Comparison of ENCODE assay signal across 8 cellular contexts in genomic region chr2:70248810-70249438, GRCh38. TPM values are rescaled to one million over a fixed set of nuclear protein-coding genes. Genes with fewer than 3 reads are reported as not detected.
DNase-seq lines count a peak whose midpoint lies in the region; ATAC-seq and TF ChIP-seq lines count a peak whose summit lies in the region.

No MANE protein-coding gene starts in this region.

- TF ChIP-seq CTCF in ascending aorta (IDR thresholded peaks at IDR 0.05) = no peak

- peak; percentile 46 for ATAC-seq in HG02571 (IDR thresholded peaks at IDR 0.05; ENCODE audit: unreplicated experiment)

- H3K27me3 ChIP-seq in ascending aorta (no peaks in the 10 kb centered on the region), skeletal muscle tissue (ENCODE audit: control insufficient read depth in 3 of 3, insufficient read depth in 3 of 3, low read length in 3 of 3) (no peaks in the 10 kb centered on the region)

- peak overlapping the region; percentile 69 to 70 for H3K4me3 ChIP-seq in ascending aorta
- H3K4me3 ChIP-seq in iPS-18c (ENCODE audit: insufficient read depth, low read depth, low read length) = peak overlapping the region; percentile 69; the same call in 1 of the 2 replicates
- peak overlapping the region; percentile 99 to 100 (median 100) for H3K4me3 ChIP-seq in skeletal muscle tissue (ENCODE audit: low read length in 3 of 3)

- intact Hi-C loops in ascending aorta (cut with DNase I) = loop anchor here (1.0 to 5.0 kb wide), 6 partner anchors 9 to 728 kb away; partner anchors contain the start of genes ANKRD53, C2orf42, FAM136A and PCBP1

- H3K36me3 ChIP-seq in ES-I3 (ENCODE audit: insufficient read depth, low read length) (no peaks in the 10 kb centered on the region), ascending aorta (no peaks in the 10 kb centered on the region), skeletal muscle tissue (ENCODE audit: control insufficient read depth in 3 of 3, insufficient read depth in 3 of 3, low read length in 3 of 3) (no peaks in the 10 kb centered on the region)

- DNase-seq in NCI-H1105 (lab: John Stamatoyannopoulos, UW) (peak; percentile 87), T-helper 2 cell (peak in 3 of 5 experiments; percentile 68 to 87 (median 81)), ascending aorta (ENCODE audit: low spot score in 2 of 2) (peak; percentile 64 to 94), AG08396 (ENCODE audit: low spot score) (no peak)

- H3K9me3 ChIP-seq in ES-I3 (ENCODE audit: control insufficient read depth, insufficient read depth, low read length) (no peaks in the 10 kb centered on the region), ascending aorta (no peaks in the 10 kb centered on the region), iPS-18c (ENCODE audit: control insufficient read depth, insufficient read depth, low read length) (no peaks in the 10 kb centered on the region), skeletal muscle tissue (ENCODE audit: control insufficient read depth in 3 of 3, low read length in 3 of 3) (no peaks in the 10 kb centered on the region)

- H3K9ac ChIP-seq in ES-I3 (ENCODE audit: low read depth, low read length) = peak overlapping the region; percentile 100
- H3K9ac ChIP-seq in skeletal muscle tissue (ENCODE audit: low read depth in 1 of 3, low read length in 3 of 3) = peak overlapping the region; percentile 98 to 99 (median 99)

- H3K27ac ChIP-seq in ascending aorta (peak overlapping the region; percentile 87 to 88), skeletal muscle tissue (ENCODE audit: low read depth, low read length) (peak overlapping the region; percentile 96)

- H3K4me1 ChIP-seq in ES-I3 (ENCODE audit: insufficient read depth, low read length) (peaks cover 9% of the 10 kb centered on the region), ascending aorta (peaks cover 0 to 9% of the 10 kb centered on the region in 2 donors), skeletal muscle tissue (ENCODE audit: control insufficient read depth in 3 of 3, insufficient read depth in 3 of 3, low read length in 3 of 3) (peaks cover 5 to 21% (median 16%) of the 10 kb centered on the region in 3 donors)

RNA-seq across cellular contexts. Expression of gene TIA1, which starts 0.5 kb away (rescaled TPM):
- 19.3 TPM for total RNA-seq in ascending aorta
- total RNA-seq in skeletal muscle tissue = 136 TPM

RNA-seq across cellular contexts. Expression of gene PCYOX1, which starts 9.0 kb away (rescaled TPM):
- total RNA-seq in ascending aorta = 19.3 TPM
- total RNA-seq in skeletal muscle tissue = 31.8 TPM

RNA-seq across cellular contexts. Expression of gene SNRPG, which starts 44.6 kb away (rescaled TPM):
- total RNA-seq in ascending aorta (4.0 TPM), skeletal muscle tissue (105 TPM)

RNA-seq across cellular contexts. Expression of gene FAM136A, which starts 52.9 kb away (rescaled TPM):
- 2.0 TPM for total RNA-seq in ascending aorta
- 35.5 TPM for total RNA-seq in skeletal muscle tissue

RNA-seq across cellular contexts. Expression of gene C2orf42, which starts 58.1 kb away (rescaled TPM):
- 9.5 TPM for total RNA-seq in ascending aorta
- total RNA-seq in skeletal muscle tissue = 19.8 TPM

Comparison
In these comparisons a context has a peak if more than half of its experiments do, and no peak if none do; other contexts are left out.
1. RNA of gene SNRPG, which starts 44.6 kb away (total RNA-seq): 105 TPM in skeletal muscle tissue (single experiment); 4.0 TPM in ascending aorta (single experiment); every median in the first group is over 10 times any median in the second.
2. Peak in every context shown above with its lines, with median percentiles within 50 percentile points of each other: H3K4me3 ChIP-seq.